ENCODE assay signal across 19 cellular contexts in the genomic region with DNA sequence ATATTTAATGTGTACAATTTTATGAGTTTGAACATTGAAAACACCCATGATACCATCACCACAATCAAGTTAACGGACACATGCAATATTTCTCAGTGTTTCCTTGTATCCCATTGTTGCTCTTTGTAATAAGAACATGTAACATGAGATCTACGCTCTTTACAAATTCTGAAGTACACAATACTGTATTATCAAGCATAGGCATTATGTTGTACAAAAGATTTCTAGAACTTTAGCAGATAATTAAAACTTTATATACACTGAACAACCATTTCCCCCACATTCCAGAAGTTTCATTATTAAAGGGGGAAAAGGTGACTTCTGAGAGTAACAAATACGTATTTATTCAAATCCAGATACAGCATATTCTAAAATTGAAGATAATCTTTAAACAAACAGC.
"Had no signal": no experiment of that assay in that cellular context is flagged by ENCODE, and none has a peak within 500 bp of the region (broad histone marks: within the 10 kb centered on the region; RNA-seq: fewer than 3 reads in every experiment).

No MANE protein-coding gene starts in this region.

- H3K4me3 Mint-ChIP-seq: naive thymus-derived CD8-positive, alpha-beta T cell had no signal

- H3K27ac Mint-ChIP-seq: naive thymus-derived CD8-positive, alpha-beta T cell had no signal

- H3K9me3 ChIP-seq: colonic mucosa, heart right ventricle, mucosa of descending colon, neutrophil, psoas muscle, right lobe of liver, spleen, stomach had no signal

- H3K27me3 Mint-ChIP-seq: naive thymus-derived CD8-positive, alpha-beta T cell had no signal

- H3K4me1 ChIP-seq: colonic mucosa, psoas muscle, right lobe of liver, spleen had no signal

- H3K4me3 ChIP-seq: colonic mucosa, heart right ventricle, mucosa of descending colon, psoas muscle, right lobe of liver, spleen, stomach had no signal

- H3K36me3 ChIP-seq: colonic mucosa, heart right ventricle, neutrophil, right lobe of liver, spleen, stomach had no signal

- DNase-seq: colonic mucosa; hypothalamus; kidney glomerular epithelial cell; mucosa of descending colon; naive thymus-derived CD8-positive, alpha-beta T cell; psoas muscle; retina; right lobe of liver; spleen; stimulated activated CD4-positive, alpha-beta T cell treated with anti-CD3 and anti-CD28 coated beads, Interleukin-15, amount 100 ng/mL, for 24 hours; stimulated activated CD4-positive, alpha-beta T cell treated with anti-CD3 and anti-CD28 coated beads, Interleukin-2, amount 100 ng/mL, for 24 hours; stimulated activated CD4-positive, alpha-beta T cell treated with anti-CD3 and anti-CD28 coated beads, Interleukin-4, amount 100 ng/mL, for 4 hours; stimulated activated naive CD4-positive, alpha-beta T cell; stomach; trophoblast cell had no signal

- H3K27ac ChIP-seq: colonic mucosa, neutrophil, psoas muscle, right lobe of liver had no signal

- FAIRE-seq: islet of Langerhans, urothelium cell line had no signal

- H3K27me3 ChIP-seq: colonic mucosa, heart right ventricle, neutrophil, right lobe of liver, spleen, stomach had no signal

- H3K9me3 Mint-ChIP-seq: naive thymus-derived CD8-positive, alpha-beta T cell had no signal

- ATAC-seq: naive thymus-derived CD8-positive, alpha-beta T cell had no signal
